ENCODE assay signal across 19 cellular contexts in genomic region chr2:241895427-241895731, GRCh38. TPM values are rescaled to one million over a fixed set of nuclear protein-coding genes. Genes with fewer than 3 reads are reported as not detected.
DNase-seq lines count a peak whose midpoint lies in the region; ATAC-seq and TF ChIP-seq lines count a peak whose summit lies in the region.
"Had no signal": no experiment of that assay in that cellular context is flagged by ENCODE, and none has a peak within 500 bp of the region (broad histone marks: within the 10 kb centered on the region; RNA-seq: fewer than 3 reads in every experiment).

No MANE protein-coding gene starts in this region.

- H3K36me3 ChIP-seq in mammary epithelial cell (ENCODE audit: insufficient read depth, low read length) (no peaks in the 10 kb centered on the region), right lobe of liver (no peaks in the 10 kb centered on the region), thyroid gland (no peaks in the 10 kb centered on the region)

- no peaks in the 10 kb centered on the region for H4K20me1 ChIP-seq in mammary epithelial cell (ENCODE audit: insufficient read depth, low read length)

- no peaks in the 10 kb centered on the region for H3K9me3 Mint-ChIP-seq in MCF 10A (ENCODE audit: unreplicated experiment)
- H3K9me3 Mint-ChIP-seq in activated T-helper 17 cell treated with anti-CD3 and anti-CD28 coated beads, Interleukin-2, amount 50 U/mL, for 72 hours = no peaks in the 10 kb centered on the region
- H3K9me3 Mint-ChIP-seq: naive B cell had no signal

- WGBS in mammary epithelial cell (ENCODE audit: low coverage, missing lambda C conversion rate) = 24% methylated on average over 5 of the region's 12 CpGs
- WGBS in right lobe of liver (ENCODE audit: insufficient coverage, low coverage, low lambda C conversion rate, missing lambda C conversion rate) = 60% methylated on average over 1 of the region's 12 CpGs
- WGBS in thyroid gland, 2 donors = 72% methylated on average over 8 of the region's 12 CpGs; no CpG with 5 or more reads in 1 of the 2 donors

- ATAC-seq in activated T-helper 17 cell treated with anti-CD3 and anti-CD28 coated beads, Interleukin-2, amount 50 U/mL, for 72 hours (replicated peaks) = no peak
- ATAC-seq in right lobe of liver (no peak), GM21515 (IDR thresholded peaks at IDR 0.05; ENCODE audit: unreplicated experiment) (no peak)

- peaks cover 13% of the 10 kb centered on the region for H3K36me3 Mint-ChIP-seq in MCF 10A (ENCODE audit: insufficient read depth, unreplicated experiment)
- peaks cover 24% of the 10 kb centered on the region for H3K36me3 Mint-ChIP-seq in activated T-helper 17 cell treated with anti-CD3 and anti-CD28 coated beads, Interleukin-2, amount 50 U/mL, for 72 hours (ENCODE audit: low read depth)
- H3K36me3 Mint-ChIP-seq: brain, naive B cell had no signal

- H3K27me3 Mint-ChIP-seq in MCF 10A (ENCODE audit: insufficient read depth, unreplicated experiment) = no peaks in the 10 kb centered on the region
- no peaks in the 10 kb centered on the region for H3K27me3 Mint-ChIP-seq in activated T-helper 17 cell treated with anti-CD3 and anti-CD28 coated beads, Interleukin-2, amount 50 U/mL, for 72 hours
- H3K27me3 Mint-ChIP-seq: CD4-positive, alpha-beta memory T cell; naive B cell had no signal

- no peaks in the 10 kb centered on the region for H3K9me3 ChIP-seq in mammary epithelial cell (replicated peaks; ENCODE audit: insufficient read depth, low read length)
- H3K9me3 ChIP-seq in right lobe of liver = no peaks in the 10 kb centered on the region
- H3K9me3 ChIP-seq in thyroid gland = no peaks in the 10 kb centered on the region

- BruUV-seq in MCF 10A (replicated peaks; lab: Mats Ljungman, UMichigan) = no TSS peak
- BruUV-seq in mammary epithelial cell (replicated peaks; lab: Mats Ljungman, UMichigan) = no TSS peak

- H3K27ac Mint-ChIP-seq in MCF 10A (ENCODE audit: low read depth, unreplicated experiment) = peak overlapping the region; percentile 32
- peak overlapping the region; percentile 94 for H3K27ac Mint-ChIP-seq in activated T-helper 17 cell treated with anti-CD3 and anti-CD28 coated beads, Interleukin-2, amount 50 U/mL, for 72 hours

- no peak overlapping the region for H3K4me2 ChIP-seq in mammary epithelial cell (ENCODE audit: insufficient read depth, low read depth, low read length)

- no peak overlapping the region for H3K4me3 Mint-ChIP-seq in MCF 10A (ENCODE audit: unreplicated experiment)
- peak overlapping the region; percentile 39 for H3K4me3 Mint-ChIP-seq in activated T-helper 17 cell treated with anti-CD3 and anti-CD28 coated beads, Interleukin-2, amount 50 U/mL, for 72 hours
- H3K4me3 Mint-ChIP-seq: brain; CD4-positive, alpha-beta memory T cell; naive B cell had no signal

- H3K4me3 ChIP-seq in mammary epithelial cell (replicated peaks in 1 of 3; ENCODE audit: insufficient read depth in 1 of 3, low read depth in 2 of 3, low read length in 3 of 3) (no peak overlapping the region), right lobe of liver (no peak overlapping the region), thyroid gland (replicated peaks in 1 of 3) (no peak overlapping the region)

- H3K4me1 ChIP-seq in mammary epithelial cell (ENCODE audit: insufficient read depth, low read length) (peaks cover 6% of the 10 kb centered on the region), right lobe of liver (peaks cover 0 to 24% (median 8%) of the 10 kb centered on the region in 4 donors), thyroid gland (peaks cover 21 to 60% of the 10 kb centered on the region in 2 donors)

- TF ChIP-seq CTCF in MCF 10A (IDR thresholded peaks at IDR 0.05; ENCODE audit: unreplicated experiment) = no peak
- no peak for TF ChIP-seq CTCF in mammary epithelial cell (conservative IDR thresholded peaks at IDR 0.05 in 1 of 2, IDR thresholded peaks at IDR 0.05 in 1 of 2; ENCODE audit: extremely low read depth in 1 of 2, insufficient read depth in 1 of 2, low read depth in 1 of 2, low read length in 2 of 2)
- TF ChIP-seq CTCF in right lobe of liver (IDR thresholded peaks at IDR 0.05) = no peak
- no peak for TF ChIP-seq CTCF in thyroid gland (IDR thresholded peaks at IDR 0.05)

- no peaks in the 10 kb centered on the region for H3K79me2 ChIP-seq in mammary epithelial cell (ENCODE audit: insufficient read depth, low read length)

- TF ChIP-seq POLR2A in right lobe of liver (IDR thresholded peaks at IDR 0.05) = no peak
- TF ChIP-seq POLR2A in thyroid gland (IDR thresholded peaks at IDR 0.05) = no peak

- H2AFZ ChIP-seq in mammary epithelial cell (ENCODE audit: low read depth, low read length) = no peak overlapping the region

- POLR2A ChIA-PET in MCF 10A (lab: Yijun Ruan, JAX) = no interaction called here

- H3K27ac ChIP-seq in mammary epithelial cell (ENCODE audit: insufficient read depth, low read depth, low read length) = no peak overlapping the region
- peak overlapping the region in 2 of 3 donors; percentile 47 to 80 for H3K27ac ChIP-seq in right lobe of liver
- H3K27ac ChIP-seq in thyroid gland = peak overlapping the region; percentile 41 to 83 (median 76)

- in situ Hi-C loops in mammary epithelial cell (cut with MboI; ENCODE audit: low sequenced_read_pairs in 2 of 2) = no loop called here

- intact Hi-C loops in MCF 10A (cut with micrococcal nuclease) (no loop called here), mammary epithelial cell (cut with micrococcal nuclease) (no loop called here), right lobe of liver (cut with DNase I) (no loop called here), thyroid gland (cut with DNase I) (no loop called here)

- no peak for DNase-seq in MCF 10A (ENCODE audit: unreplicated experiment)
- DNase-seq in mammary epithelial cell = no peak
- DNase-seq in right lobe of liver = no peak
- no peak for DNase-seq in thyroid gland
- no peak for DNase-seq in islet precursor cell
- no peak for DNase-seq in NCI-H146 (lab: John Stamatoyannopoulos, UW)
- DNase-seq: DMS53; foreskin melanocyte; hippocampal formation; naive B cell; NCI-H226; NK-92 treated with Interleukin-12 subunit alpha and Interleukin-12 subunit beta, amount 100 ng/mL, for 24 hours had no signal

- H3K9ac ChIP-seq in mammary epithelial cell (ENCODE audit: insufficient read depth, low read length) = no peak overlapping the region

- no peaks in the 10 kb centered on the region for H3K4me1 Mint-ChIP-seq in MCF 10A (ENCODE audit: insufficient read depth, unreplicated experiment)
- peaks cover 5% of the 10 kb centered on the region for H3K4me1 Mint-ChIP-seq in activated T-helper 17 cell treated with anti-CD3 and anti-CD28 coated beads, Interleukin-2, amount 50 U/mL, for 72 hours

- H3K27me3 ChIP-seq in mammary epithelial cell (ENCODE audit: insufficient read depth, low read length) (no peaks in the 10 kb centered on the region), right lobe of liver (no peaks in the 10 kb centered on the region), thyroid gland (no peaks in the 10 kb centered on the region)

- dilution Hi-C loops in mammary epithelial cell (cut with HindIII; ENCODE audit: low sequenced_read_pairs) = no loop called here

- CTCF ChIA-PET in MCF 10A (lab: Yijun Ruan, JAX) = no interaction called here
- CTCF ChIA-PET in mammary epithelial cell (lab: Charles Lee; ENCODE audit: low non-redundant PET) = no interaction called here

RNA-seq across cellular contexts. Expression of gene RTP5, which starts 25.9 kb away (rescaled TPM):
- total RNA-seq in MCF 10A (2022) (not detected in 2 replicates), mammary epithelial cell (not detected), right lobe of liver (not detected), thyroid gland (under 1 TPM in 1 of 4 donors, not detected in 3; 0.13 TPM)
- polyA plus RNA-seq in mammary epithelial cell = not detected
- not detected for polyA minus RNA-seq in mammary epithelial cell
- under 1 TPM in 1 of 2 donors, not detected in 1; 0.58 TPM for total RNA-seq in activated T-helper 17 cell treated with anti-CD3 and anti-CD28 coated beads, Interleukin-2, amount 50 U/mL, for 72 hours
- total RNA-seq: lung microvascular endothelial cell, pulmonary artery endothelial cell had no signal
- polyA plus RNA-seq: CD4-positive, alpha-beta memory T cell had no signal

RNA-seq across cellular contexts. Expression of gene PDCD1, which starts 36.7 kb away (rescaled TPM):
- not detected in 2 replicates for total RNA-seq in MCF 10A (2022)
- not detected for total RNA-seq in mammary epithelial cell
- polyA plus RNA-seq in mammary epithelial cell = not detected
- polyA minus RNA-seq in mammary epithelial cell = not detected
- 10 to 100 TPM; 13.1 to 77.6 TPM for total RNA-seq in activated T-helper 17 cell treated with anti-CD3 and anti-CD28 coated beads, Interleukin-2, amount 50 U/mL, for 72 hours
- total RNA-seq in right lobe of liver = under 1 TPM in 3 of 6 experiments, not detected in 3; 0.19 to 0.61 (median 0.20) TPM
- 1 to 10 TPM in 2 of 4 donors, under 1 TPM in 2; 0.49 to 2.3 (median 1.1) TPM for total RNA-seq in thyroid gland
- total RNA-seq: lung microvascular endothelial cell, pulmonary artery endothelial cell, temporal lobe had no signal

Comparison
In these comparisons a context has a peak if more than half of its experiments do, and no peak if none do; other contexts are left out.
1. RNA of gene PDCD1, which starts 36.7 kb away (total RNA-seq): 13.1 to 77.6 TPM in activated T-helper 17 cell treated with anti-CD3 and anti-CD28 coated beads, Interleukin-2, amount 50 U/mL, for 72 hours; 0.49 to 2.3 TPM in thyroid gland, 0.19 to 0.61 TPM in right lobe of liver, not detected in MCF 10A and not detected in mammary epithelial cell; every median in the first group is over 4 times any median in the second.